9 cellular contexts compared by ENCODE assay signal in genomic region chr10:79929409-79929904, GRCh38. TPM values are rescaled to one million over a fixed set of nuclear protein-coding genes. Genes with fewer than 3 reads are reported as not detected.
DNase-seq lines count a peak whose midpoint lies in the region; ATAC-seq, FAIRE-seq and TF ChIP-seq lines count a peak whose summit lies in the region.
"Had no signal": no experiment of that assay in that cellular context is flagged by ENCODE, and none has a peak within 500 bp of the region (broad histone marks: within the 10 kb centered on the region; RNA-seq: fewer than 3 reads in every experiment).

No MANE protein-coding gene starts in this region.

- FAIRE-seq in urothelium cell line (lab: Jason Lieb, UNC), result peak; percentile 91
- FAIRE-seq: endometrium had no signal

- intact Hi-C loops in cardiac septum (cut with DNase I), result loop anchor here (5.0 to 10.0 kb wide), 2 partner anchors 105 to 367 kb away; partner anchors contain the start of genes NUTM2E and SFTPA2

- H3K4me1 Mint-ChIP-seq in progenitor cell of endocrine pancreas (ENCODE audit: low read depth), result no peaks in the 10 kb centered on the region

- DNase-seq in DMS153 (lab: John Stamatoyannopoulos, UW) (peak; percentile 60), HuH-7 (ENCODE audit: low spot score) (peak; percentile 62), cardiac septum (ENCODE audit: low spot score) (peak; percentile 91), progenitor cell of endocrine pancreas (ENCODE audit: low spot score, unreplicated experiment) (peak; percentile 73), urothelium cell line (ENCODE audit: low spot score) (peak; percentile 79)
- DNase-seq in activated naive CD4-positive, alpha-beta T cell treated with anti-CD3 and anti-CD28 coated beads, Interleukin-2, amount 50 U/mL, for 72 hours (ENCODE audit: low spot score in 2 of 2), result peak; percentile 72 to 83

- peak; percentile 97 for TF ChIP-seq CTCF in progenitor cell of endocrine pancreas (IDR thresholded peaks at IDR 0.05; ENCODE audit: unreplicated experiment)

- peaks cover 0 to 5% of the 10 kb centered on the region in 2 donors for H3K9me3 Mint-ChIP-seq in activated naive CD4-positive, alpha-beta T cell treated with anti-CD3 and anti-CD28 coated beads, Interleukin-2, amount 50 U/mL, for 72 hours
- H3K9me3 Mint-ChIP-seq in progenitor cell of endocrine pancreas (ENCODE audit: low read depth), result no peaks in the 10 kb centered on the region

- no peaks in the 10 kb centered on the region for H3K36me3 Mint-ChIP-seq in activated naive CD4-positive, alpha-beta T cell treated with anti-CD3 and anti-CD28 coated beads, Interleukin-2, amount 50 U/mL, for 72 hours
- no peaks in the 10 kb centered on the region for H3K36me3 Mint-ChIP-seq in progenitor cell of endocrine pancreas (ENCODE audit: insufficient read depth)

- no peak overlapping the region for H3K27ac Mint-ChIP-seq in activated naive CD4-positive, alpha-beta T cell treated with anti-CD3 and anti-CD28 coated beads, Interleukin-2, amount 50 U/mL, for 72 hours
- no peak overlapping the region for H3K27ac Mint-ChIP-seq in progenitor cell of endocrine pancreas

- ATAC-seq in GM21381 (IDR thresholded peaks at IDR 0.05; ENCODE audit: unreplicated experiment) (peak; percentile 76), SK-N-SH treated with all-trans-retinoic acid at 6 μM for 48 hours (peak; percentile 96)
- ATAC-seq in activated naive CD4-positive, alpha-beta T cell treated with anti-CD3 and anti-CD28 coated beads, Interleukin-2, amount 50 U/mL, for 72 hours, result peak; percentile 96 to 97

- no peak overlapping the region for H3K4me3 Mint-ChIP-seq in progenitor cell of endocrine pancreas (ENCODE audit: low read depth)

- H3K27me3 Mint-ChIP-seq in progenitor cell of endocrine pancreas, result peaks cover 21% of the 10 kb centered on the region

TF ChIP-seq in SK-N-SH treated with all-trans-retinoic acid at 6 μM for 48 hours, 23 proteins besides CTCF, POLR2A, EP300 and RAD21:
- TF ChIP-seq ZFP30 (CRISPR knock-in tag; IDR thresholded peaks at IDR 0.05) (no peak), ZC3H10 (CRISPR knock-in tag; IDR thresholded peaks at IDR 0.05) (no peak), CSRNP3 (CRISPR knock-in tag; IDR thresholded peaks at IDR 0.05) (no peak), SNAI2 (CRISPR knock-in tag; IDR thresholded peaks at IDR 0.05) (no peak), POU6F1 (CRISPR knock-in tag; IDR thresholded peaks at IDR 0.05; ENCODE audit: borderline replicate concordance, low read depth) (no peak), PPARA (CRISPR knock-in tag; IDR thresholded peaks at IDR 0.05; ENCODE audit: borderline replicate concordance) (no peak), ZFP3 (CRISPR knock-in tag; IDR thresholded peaks at IDR 0.05) (no peak), PATZ1 (CRISPR knock-in tag; IDR thresholded peaks at IDR 0.05; ENCODE audit: borderline replicate concordance) (no peak), ESRRG (CRISPR knock-in tag; IDR thresholded peaks at IDR 0.05) (no peak), RARB (CRISPR knock-in tag; IDR thresholded peaks at IDR 0.05) (no peak), ZNF565 (CRISPR knock-in tag; conservative IDR thresholded peaks at IDR 0.05; ENCODE audit: low read depth) (no peak), CSDC2 (CRISPR knock-in tag; IDR thresholded peaks at IDR 0.05) (no peak), ZNF70 (CRISPR knock-in tag; IDR thresholded peaks at IDR 0.05) (no peak), TSHZ2 (CRISPR knock-in tag; IDR thresholded peaks at IDR 0.05) (no peak)

RNA-seq across cellular contexts. Expression of gene SFTPD, which starts 19.4 kb away (rescaled TPM):
- total RNA-seq in activated naive CD4-positive, alpha-beta T cell treated with anti-CD3 and anti-CD28 coated beads, Interleukin-2, amount 50 U/mL, for 72 hours, result under 1 TPM in 1 of 2 donors, not detected in 1; 0.41 TPM
- 0.54 TPM for total RNA-seq in cardiac septum
- 0.29 and 0.40 TPM in 2 replicates for total RNA-seq in progenitor cell of endocrine pancreas

Comparison
In these comparisons a context has a peak if more than half of its experiments do, and no peak if none do; other contexts are left out.
1. Peak in every context shown above with its lines: DNase-seq and ATAC-seq.